In the genomic region with DNA sequence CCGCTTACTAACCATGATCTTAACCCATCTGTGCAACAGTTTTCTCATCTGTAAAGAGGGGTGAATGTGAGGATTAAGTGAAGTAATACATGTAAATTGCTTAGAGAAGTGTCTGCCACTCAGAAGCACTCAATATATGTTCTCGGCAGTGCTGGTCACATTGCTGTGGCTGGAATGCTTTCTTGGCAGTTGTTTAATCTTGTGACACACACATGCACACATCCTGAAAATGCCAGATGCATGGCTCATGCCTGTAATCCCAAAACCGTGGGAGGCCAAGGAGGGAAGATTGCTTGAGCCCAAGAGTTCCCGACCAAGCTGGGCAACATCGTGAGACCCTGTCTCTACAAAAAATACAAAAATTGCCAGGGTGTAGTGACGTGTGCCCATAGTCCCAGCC, we compare ENCODE assay signal across 13 cellular contexts. TPM values are rescaled to one million over a fixed set of nuclear protein-coding genes. Genes with fewer than 3 reads are reported as not detected.
DNase-seq lines count a peak whose midpoint lies in the region; ATAC-seq and TF ChIP-seq lines count a peak whose summit lies in the region.
"Had no signal": no experiment of that assay in that cellular context is flagged by ENCODE, and none has a peak within 500 bp of the region (broad histone marks: within the 10 kb centered on the region; RNA-seq: fewer than 3 reads in every experiment).

No MANE protein-coding gene starts in this region.

- H3K4me3 Mint-ChIP-seq in endothelial cell (ENCODE audit: unreplicated experiment), result no peak overlapping the region
- H3K4me3 Mint-ChIP-seq: stimulated activated naive B cell treated with anti-CD40 and anti-IgM and Interleukin-4, amounts not matched to agents 10 μg/mL and 1 μg/mL and 100 μg/mL, for 72 hours had no signal

- no peaks in the 10 kb centered on the region for H3K36me3 Mint-ChIP-seq in endothelial cell (ENCODE audit: low read depth, unreplicated experiment)
- H3K36me3 Mint-ChIP-seq: stimulated activated naive B cell treated with anti-CD40 and anti-IgM and Interleukin-4, amounts not matched to agents 10 μg/mL and 1 μg/mL and 100 μg/mL, for 72 hours had no signal

- H3K27me3 ChIP-seq in MG63, result no peaks in the 10 kb centered on the region
- H3K27me3 ChIP-seq: cardiac muscle cell had no signal

- no peak for TF ChIP-seq CTCF in AG09319 (IDR thresholded peaks at IDR 0.05; ENCODE audit: low read depth, low read length)
- no peak for TF ChIP-seq CTCF in endothelial cell (IDR thresholded peaks at IDR 0.05; ENCODE audit: unreplicated experiment)

- no peak for ATAC-seq in GM19463 (IDR thresholded peaks at IDR 0.05; ENCODE audit: unreplicated experiment)
- no peak for ATAC-seq in HG03045 (IDR thresholded peaks at IDR 0.05; ENCODE audit: unreplicated experiment)
- ATAC-seq: GM12878; stimulated activated naive B cell treated with anti-CD40 and anti-IgM and Interleukin-4, amounts not matched to agents 10 μg/mL and 1 μg/mL and 100 μg/mL, for 72 hours had no signal

- H3K9me3 Mint-ChIP-seq in endothelial cell (ENCODE audit: unreplicated experiment), result no peaks in the 10 kb centered on the region
- H3K9me3 Mint-ChIP-seq: stimulated activated naive B cell treated with anti-CD40 and anti-IgM and Interleukin-4, amounts not matched to agents 10 μg/mL and 1 μg/mL and 100 μg/mL, for 72 hours had no signal

- H3K9me3 ChIP-seq in MG63, result no peaks in the 10 kb centered on the region

- H3K4me1 Mint-ChIP-seq in endothelial cell (ENCODE audit: unreplicated experiment), result no peaks in the 10 kb centered on the region

- no peaks in the 10 kb centered on the region for H3K36me3 ChIP-seq in MG63
- H3K36me3 ChIP-seq: cardiac muscle cell had no signal

- peak; percentile 79 for DNase-seq in AG09319 (ENCODE audit: extremely low read depth, low read depth)
- DNase-seq in MG63, result peak; percentile 88
- peak; percentile 92 for DNase-seq in epidermal melanocyte (ENCODE audit: insufficient read length, low spot score)
- DNase-seq in myocyte (ENCODE audit: low read depth), result peak; percentile 80
- no peak for DNase-seq in endothelial cell (ENCODE audit: low spot score)
- DNase-seq in head of caudate nucleus, result no peak
- DNase-seq: hippocampal formation; NCI-H1694; stimulated activated naive B cell treated with anti-CD40 and anti-IgM and Interleukin-4, amounts not matched to agents 10 μg/mL and 1 μg/mL and 100 μg/mL, for 72 hours had no signal

- H3K27me3 Mint-ChIP-seq in endothelial cell (ENCODE audit: unreplicated experiment), result peaks cover 17% of the 10 kb centered on the region

- intact Hi-C loops in head of caudate nucleus (cut with DNase I), result no loop called here

- H3K27ac Mint-ChIP-seq in endothelial cell (ENCODE audit: unreplicated experiment), result no peak overlapping the region
- H3K27ac Mint-ChIP-seq: stimulated activated naive B cell treated with anti-CD40 and anti-IgM and Interleukin-4, amounts not matched to agents 10 μg/mL and 1 μg/mL and 100 μg/mL, for 72 hours had no signal

- H3K4me3 ChIP-seq in MG63, result no peak overlapping the region
- H3K4me3 ChIP-seq: cardiac muscle cell, GM12878 had no signal

RNA-seq across cellular contexts. Expression of gene DMKN, which starts 4.9 kb away (rescaled TPM):
- total RNA-seq in MG63 (2014; rRNA removed; shearing (Covaris generic); ENCODE audit: low replicate concordance), result not detected in 2 replicates
- total RNA-seq in myocyte (3.0 and 9.7 TPM in 2 replicates), endothelial cell (ENCODE audit: unreplicated experiment) (56.9 TPM)
- 1.3 TPM for polyA plus RNA-seq in myocyte (2012)

RNA-seq across cellular contexts. Expression of gene SBSN, which starts 9.8 kb away (rescaled TPM):
- total RNA-seq in MG63 (2014; rRNA removed; shearing (Covaris generic); ENCODE audit: low replicate concordance), result 0.30 TPM in 1 of 2 replicates, not detected in the other
- total RNA-seq in myocyte (not detected in 2 replicates), endothelial cell (ENCODE audit: unreplicated experiment) (0.18 TPM)
- polyA plus RNA-seq in myocyte (2012), result 0.11 TPM
- total RNA-seq: GM12878 had no signal
- polyA plus RNA-seq: cardiac muscle cell had no signal

RNA-seq across cellular contexts. Expression of gene GAPDHS, which starts 14.9 kb away (rescaled TPM):
- total RNA-seq in MG63 (2014; rRNA removed; shearing (Covaris generic); ENCODE audit: low replicate concordance), result not detected in 2 replicates
- total RNA-seq in myocyte (not detected in 2 replicates), endothelial cell (ENCODE audit: unreplicated experiment) (not detected)
- polyA plus RNA-seq in myocyte (2012), result not detected
- total RNA-seq: cardiac muscle cell, GM12878 had no signal
- polyA plus RNA-seq: cardiac muscle cell had no signal

RNA-seq across cellular contexts. Expression of gene TMEM147, which starts 27.1 kb away (rescaled TPM):
- total RNA-seq in MG63 (2014; rRNA removed; shearing (Covaris generic); ENCODE audit: low replicate concordance), result 180 and 203 TPM in 2 replicates
- total RNA-seq in myocyte (124 and 137 TPM in 2 replicates), endothelial cell (ENCODE audit: unreplicated experiment) (62.0 TPM)
- polyA plus RNA-seq in myocyte (2012), result 200 TPM

RNA-seq across cellular contexts. Expression of gene KRTDAP, which starts 28.0 kb away (rescaled TPM):
- not detected in 2 replicates for total RNA-seq in MG63 (2014; rRNA removed; shearing (Covaris generic); ENCODE audit: low replicate concordance)
- total RNA-seq in myocyte (not detected in 2 replicates), endothelial cell (ENCODE audit: unreplicated experiment) (not detected)
- polyA plus RNA-seq in myocyte (2012), result not detected
- total RNA-seq: cardiac muscle cell, GM12878 had no signal

Comparison
In these comparisons a context has a peak if more than half of its experiments do, and no peak if none do; other contexts are left out.
1. DNase-seq: peak in AG09319 (single experiment), MG63 (single experiment), epidermal melanocyte (single experiment) and myocyte (single experiment); none in endothelial cell (single experiment) and head of caudate nucleus (0 of 42).